8 cellular contexts compared by ENCODE assay signal in genomic region chr2:113080134-113080533, GRCh38. TPM values are rescaled to one million over a fixed set of nuclear protein-coding genes. Genes with fewer than 3 reads are reported as not detected.
DNase-seq lines count a peak whose midpoint lies in the region; ATAC-seq and TF ChIP-seq lines count a peak whose summit lies in the region.

No MANE protein-coding gene starts in this region.

- H3K36me3 ChIP-seq in CD8-positive, alpha-beta T cell (ENCODE audit: insufficient read depth, low read length) = no peaks in the 10 kb centered on the region

- CTCF ChIA-PET in CD8-positive, alpha-beta T cell (lab: Charles Lee) = interaction anchor here (0.6 to 3.0 kb wide), 23 partner anchors 9 to 290 kb away, joined by 3 to 11 read pairs (median 3); partner anchors contain the start of gene PSD4

- peaks cover 7% of the 10 kb centered on the region for H3K4me1 Mint-ChIP-seq in CD8-positive, alpha-beta T cell (ENCODE audit: low read depth)
- H3K4me1 Mint-ChIP-seq in HFFc6 (ENCODE audit: low read depth) = peaks cover 14% of the 10 kb centered on the region
- peaks cover 25% of the 10 kb centered on the region for H3K4me1 Mint-ChIP-seq in activated naive CD8-positive, alpha-beta T cell treated with anti-CD3 and anti-CD28 coated beads, Interleukin-2, amount 50 U/mL, for 24 hours

- no peaks in the 10 kb centered on the region for H3K36me3 Mint-ChIP-seq in CD8-positive, alpha-beta T cell
- H3K36me3 Mint-ChIP-seq in HFFc6 (ENCODE audit: low read depth) = no peaks in the 10 kb centered on the region
- no peaks in the 10 kb centered on the region for H3K36me3 Mint-ChIP-seq in activated naive CD8-positive, alpha-beta T cell treated with anti-CD3 and anti-CD28 coated beads, Interleukin-2, amount 50 U/mL, for 24 hours (ENCODE audit: low read depth)

- POLR2A ChIA-PET in CD8-positive, alpha-beta T cell (lab: Charles Lee) = interaction anchor here (0.8 kb wide), 1 partner anchor 8 kb away, joined by 4 read pairs; no protein-coding TSS in a partner anchor

- no peaks in the 10 kb centered on the region for H3K9me3 ChIP-seq in CD8-positive, alpha-beta T cell (ENCODE audit: low read length)

- no peak overlapping the region for H3K27ac Mint-ChIP-seq in CD8-positive, alpha-beta T cell
- H3K27ac Mint-ChIP-seq in HFFc6 = no peak overlapping the region
- H3K27ac Mint-ChIP-seq in activated naive CD8-positive, alpha-beta T cell treated with anti-CD3 and anti-CD28 coated beads, Interleukin-2, amount 50 U/mL, for 24 hours = no peak overlapping the region

- intact Hi-C loops in CD8-positive, alpha-beta T cell (cut with DNase I, micrococcal nuclease) = loop anchor here (5.0 kb wide), 1 partner anchor 122 kb away; no protein-coding TSS in a partner anchor

- H3K27me3 Mint-ChIP-seq in CD8-positive, alpha-beta T cell (ENCODE audit: low read depth) = no peaks in the 10 kb centered on the region
- peaks cover 32% of the 10 kb centered on the region for H3K27me3 Mint-ChIP-seq in HFFc6 (ENCODE audit: insufficient read depth)
- no peaks in the 10 kb centered on the region for H3K27me3 Mint-ChIP-seq in activated naive CD8-positive, alpha-beta T cell treated with anti-CD3 and anti-CD28 coated beads, Interleukin-2, amount 50 U/mL, for 24 hours

- peak; percentile 67 for TF ChIP-seq CTCF in CD8-positive, alpha-beta T cell (IDR thresholded peaks at IDR 0.05)
- peak; percentile 78 for TF ChIP-seq CTCF in HFFc6 (IDR thresholded peaks at IDR 0.05)

- no peaks in the 10 kb centered on the region for H3K27me3 ChIP-seq in CD8-positive, alpha-beta T cell (ENCODE audit: insufficient read depth, low read length)

- no peaks in the 10 kb centered on the region for H3K9me3 Mint-ChIP-seq in CD8-positive, alpha-beta T cell
- H3K9me3 Mint-ChIP-seq in HFFc6 = no peaks in the 10 kb centered on the region
- no peaks in the 10 kb centered on the region for H3K9me3 Mint-ChIP-seq in activated naive CD8-positive, alpha-beta T cell treated with anti-CD3 and anti-CD28 coated beads, Interleukin-2, amount 50 U/mL, for 24 hours

- H3K4me1 ChIP-seq in CD8-positive, alpha-beta T cell (ENCODE audit: insufficient read depth, low read length) = peaks cover 7% of the 10 kb centered on the region

- peak; percentile 1 to 58 (median 29) for DNase-seq in CD8-positive, alpha-beta T cell
- DNase-seq in HFFc6 = peak; percentile 15
- peak; percentile 39 for DNase-seq in RPMI8226
- peak; percentile 64 for DNase-seq in activated naive CD8-positive, alpha-beta T cell treated with anti-CD3 and anti-CD28 coated beads, Interleukin-2, amount 50 U/mL, for 24 hours
- DNase-seq in iPS-NIHi7 (ENCODE audit: extremely low spot score) = peak; percentile 83
- peak; percentile 13 to 51 (median 17) for DNase-seq in stimulated activated CD4-positive, alpha-beta T cell treated with anti-CD3 and anti-CD28 coated beads, TNF-alpha, amount 100 ng/mL, for 24 hours (ENCODE audit: low read depth in 3 of 3)
- DNase-seq in occipital lobe (lab: John Stamatoyannopoulos, UW) = no peak

- peak; percentile 44 for ATAC-seq in CD8-positive, alpha-beta T cell
- no peak for ATAC-seq in activated naive CD8-positive, alpha-beta T cell treated with anti-CD3 and anti-CD28 coated beads, Interleukin-2, amount 50 U/mL, for 24 hours
- no peak for ATAC-seq in GM21576 (IDR thresholded peaks at IDR 0.05; ENCODE audit: unreplicated experiment)

- H3K4me3 ChIP-seq in CD8-positive, alpha-beta T cell (ENCODE audit: low read depth, low read length) = no peak overlapping the region

- no peak overlapping the region for H3K27ac ChIP-seq in CD8-positive, alpha-beta T cell (ENCODE audit: low read depth, low read length)

- H3K4me3 Mint-ChIP-seq in CD8-positive, alpha-beta T cell = no peak overlapping the region
- no peak overlapping the region for H3K4me3 Mint-ChIP-seq in HFFc6
- no peak overlapping the region for H3K4me3 Mint-ChIP-seq in activated naive CD8-positive, alpha-beta T cell treated with anti-CD3 and anti-CD28 coated beads, Interleukin-2, amount 50 U/mL, for 24 hours

RNA-seq across cellular contexts. Expression of gene IL1F10, which starts 12.4 kb away (rescaled TPM):
- not detected for total RNA-seq in CD8-positive, alpha-beta T cell
- total RNA-seq in HFFc6 (2021; fragmentation: NEBNext Ultra II Directional; extraction: Animal tissue kit (Norgen Biotek cat#: 25700)) = not detected
- total RNA-seq in occipital lobe = not detected

RNA-seq across cellular contexts. Expression of gene IL36RN, which starts 21.1 kb away (rescaled TPM):
- total RNA-seq in CD8-positive, alpha-beta T cell = not detected
- not detected for total RNA-seq in HFFc6 (2021; fragmentation: NEBNext Ultra II Directional; extraction: Animal tissue kit (Norgen Biotek cat#: 25700))
- total RNA-seq in occipital lobe = not detected

RNA-seq across cellular contexts. Expression of gene IL36B, which starts 27.5 kb away (rescaled TPM):
- total RNA-seq in CD8-positive, alpha-beta T cell = not detected
- not detected for total RNA-seq in HFFc6 (2021; fragmentation: NEBNext Ultra II Directional; extraction: Animal tissue kit (Norgen Biotek cat#: 25700))
- total RNA-seq in occipital lobe = not detected

RNA-seq across cellular contexts. Expression of gene IL1RN, which starts 47.3 kb away (rescaled TPM):
- not detected for total RNA-seq in CD8-positive, alpha-beta T cell
- not detected for total RNA-seq in HFFc6 (2021; fragmentation: NEBNext Ultra II Directional; extraction: Animal tissue kit (Norgen Biotek cat#: 25700))
- not detected for total RNA-seq in occipital lobe
